In genomic region chr11:47848636-47849155, GRCh38 we compare ENCODE assay signal across 8 cellular contexts. TPM values are rescaled to one million over a fixed set of nuclear protein-coding genes. Genes with fewer than 3 reads are reported as not detected.
DNase-seq lines count a peak whose midpoint lies in the region; ATAC-seq and TF ChIP-seq lines count a peak whose summit lies in the region.

No MANE protein-coding gene starts in this region.

- peak overlapping the region; percentile 59 for H4K8ac ChIP-seq in mesenchymal stem cell (ENCODE audit: low read length)

- H2BK5ac ChIP-seq in mesenchymal stem cell (ENCODE audit: low read depth, low read length, poor library complexity, severe bottlenecking), result no peak overlapping the region

- peak overlapping the region; percentile 89 for H3K4me2 ChIP-seq in mesenchymal stem cell (ENCODE audit: low read length, poor library complexity, severe bottlenecking)

- peak overlapping the region; percentile 2 to 33 for H3K18ac ChIP-seq in mesenchymal stem cell (ENCODE audit: low read depth in 1 of 2, low read length in 2 of 2)

- H3K9ac ChIP-seq in mesenchymal stem cell (ENCODE audit: low read length), result peak overlapping the region; percentile 98

- H3K79me1 ChIP-seq in mesenchymal stem cell (replicated peaks; ENCODE audit: low read length, poor library complexity, severe bottlenecking), result peaks cover 17% of the 10 kb centered on the region

- H3K27ac ChIP-seq in mesenchymal stem cell (ENCODE audit: low read length, poor library complexity, severe bottlenecking), result peak overlapping the region; percentile 61
- peak overlapping the region; percentile 96 for H3K27ac ChIP-seq in vagina

- no peak overlapping the region for H2BK15ac ChIP-seq in mesenchymal stem cell (ENCODE audit: low read depth, poor library complexity, severe bottlenecking)

- H2AFZ ChIP-seq in mesenchymal stem cell (ENCODE audit: low read depth, low read length), result peak overlapping the region; percentile 89

- intact Hi-C loops in vagina (cut with DNase I), result no loop called here

- peak overlapping the region; percentile 21 for H4K91ac ChIP-seq in mesenchymal stem cell (ENCODE audit: low read length)

- H3K36me3 ChIP-seq in mesenchymal stem cell (ENCODE audit: control insufficient read depth in 1 of 2, insufficient read depth in 2 of 2, low read depth in 1 of 2, low read length in 2 of 2), result peaks cover 2 to 24% of the 10 kb centered on the region in 2 experiments
- peaks cover 0 to 16% of the 10 kb centered on the region in 2 donors for H3K36me3 ChIP-seq in vagina

- peak; percentile 21 for TF ChIP-seq CTCF in GM13977 (IDR thresholded peaks at IDR 0.05; ENCODE audit: extremely low read depth, insufficient read depth, missing control alignments)
- TF ChIP-seq CTCF in astrocyte of the cerebellum (IDR thresholded peaks at IDR 0.05; ENCODE audit: low read depth, low read length, missing control alignments), result no peak
- TF ChIP-seq CTCF in vagina (IDR thresholded peaks at IDR 0.05), result no peak

- no peak overlapping the region for H3K23ac ChIP-seq in mesenchymal stem cell (ENCODE audit: low read length in 2 of 2)

- TF ChIP-seq POLR2A in vagina (IDR thresholded peaks at IDR 0.05), result no peak

- 6% methylated on average over 22 of the region's 22 CpGs for WGBS in mesenchymal stem cell

- no peak overlapping the region for H3K14ac ChIP-seq in mesenchymal stem cell (ENCODE audit: low read length in 2 of 2)

- in situ Hi-C loops in GM13977 (cut with MboI; ENCODE audit: low pct_unique_long_range_greater_than_20kb, low sequenced_read_pairs, unreplicated experiment), result no loop called here
- in situ Hi-C loops in astrocyte of the cerebellum (cut with HindIII; ENCODE audit: low sequenced_read_pairs), result no loop called here

- DNase-seq in GM13977 (ENCODE audit: low spot score) (no peak), astrocyte of the cerebellum (ENCODE audit: low read depth) (no peak), mesenchymal stem cell (no peak), vagina (ENCODE audit: extremely low spot score in 2 of 2) (no peak), DMS 273 (lab: John Stamatoyannopoulos, UW; ENCODE audit: unreplicated experiment) (no peak)

- H3K27me3 ChIP-seq in mesenchymal stem cell (ENCODE audit: control insufficient read depth in 1 of 2, insufficient read depth in 1 of 2, low read length in 2 of 2) (no peaks in the 10 kb centered on the region), vagina (no peaks in the 10 kb centered on the region)

- no peak overlapping the region for H2AK5ac ChIP-seq in mesenchymal stem cell (ENCODE audit: low read length, severe bottlenecking)

- no peak overlapping the region for H2BK12ac ChIP-seq in mesenchymal stem cell (ENCODE audit: low read length in 2 of 2)

- H3K4me1 ChIP-seq in mesenchymal stem cell (ENCODE audit: control insufficient read depth, insufficient read depth, low read depth, low read length), result peaks cover 3% of the 10 kb centered on the region
- H3K4me1 ChIP-seq in vagina, result peaks cover 40% of the 10 kb centered on the region

- H3K9me3 ChIP-seq in mesenchymal stem cell (ENCODE audit: control insufficient read depth, low read length) (no peaks in the 10 kb centered on the region), vagina (no peaks in the 10 kb centered on the region)

- peak overlapping the region; percentile 17 to 62 for H3K4ac ChIP-seq in mesenchymal stem cell (ENCODE audit: low read depth in 1 of 2, low read length in 2 of 2)

- no peak overlapping the region for H2BK120ac ChIP-seq in mesenchymal stem cell (ENCODE audit: low read depth, low read length)

- peak overlapping the region; percentile 95 for H3K4me3 ChIP-seq in astrocyte of the cerebellum (ENCODE audit: low read depth, low read length)
- peak overlapping the region; percentile 79 to 100 for H3K4me3 ChIP-seq in mesenchymal stem cell (ENCODE audit: insufficient read depth in 1 of 2, low read depth in 1 of 2, low read length in 2 of 2)
- peak overlapping the region; percentile 80 to 97 for H3K4me3 ChIP-seq in vagina

- ATAC-seq in HG03025 (IDR thresholded peaks at IDR 0.05; ENCODE audit: low FRiP score, unreplicated experiment), result peak; percentile 8
- no peak for ATAC-seq in HG02970 (IDR thresholded peaks at IDR 0.05; ENCODE audit: low FRiP score, unreplicated experiment)
- ATAC-seq in HG03039 (IDR thresholded peaks at IDR 0.05; ENCODE audit: unreplicated experiment), result no peak

RNA-seq across cellular contexts. Expression of gene NUP160, which starts 0.5 kb away (rescaled TPM):
- polyA plus RNA-seq in mesenchymal stem cell (2013, experiment 1 of 2), result 12.5 TPM
- polyA plus RNA-seq in mesenchymal stem cell (2013, experiment 2 of 2), result 12.7 TPM
- total RNA-seq in vagina, result 40.8 TPM
